ENCODE assay signal across 8 cellular contexts in genomic region chr10:80541144-80541750, GRCh38. TPM values are rescaled to one million over a fixed set of nuclear protein-coding genes. Genes with fewer than 3 reads are reported as not detected.
DNase-seq lines count a peak whose midpoint lies in the region; ATAC-seq, FAIRE-seq and TF ChIP-seq lines count a peak whose summit lies in the region.

No MANE protein-coding gene starts in this region.

- no peak for DNase-seq in activated naive CD4-positive, alpha-beta T cell (lab: John Stamatoyannopoulos, UW)
- no peak for DNase-seq in bronchial epithelial cell (ENCODE audit: low read depth)
- DNase-seq in Peyer's patch: no peak
- no peak for DNase-seq in CD4-positive, alpha-beta T cell
- DNase-seq in CD8-positive, alpha-beta memory T cell: no peak

- no peaks in the 10 kb centered on the region for H3K36me3 Mint-ChIP-seq in activated naive CD4-positive, alpha-beta T cell treated with anti-CD3 and anti-CD28 coated beads, Interleukin-2, amount 50 U/mL, for 24 hours
- no peaks in the 10 kb centered on the region for H3K36me3 Mint-ChIP-seq in CD4-positive, alpha-beta T cell (ENCODE audit: low read depth)
- H3K36me3 Mint-ChIP-seq in CD8-positive, alpha-beta memory T cell: peaks cover 0 to 4% (median 0%) of the 10 kb centered on the region in 3 donors

- TF ChIP-seq POLR2A in Peyer's patch (IDR thresholded peaks at IDR 0.05): no peak

- H3K27me3 ChIP-seq in bronchial epithelial cell (ENCODE audit: control insufficient read depth, insufficient read depth, low read length) (no peaks in the 10 kb centered on the region), subcutaneous abdominal adipose tissue (ENCODE audit: control insufficient read depth in 5 of 5, insufficient read depth in 4 of 5, low read length in 5 of 5) (peaks cover 0 to 3% (median 0%) of the 10 kb centered on the region in 5 donors), Peyer's patch (no peaks in the 10 kb centered on the region)
- no peaks in the 10 kb centered on the region for H3K27me3 ChIP-seq in CD4-positive, alpha-beta T cell (ENCODE audit: control insufficient read depth, insufficient read depth, low read length)
- no peaks in the 10 kb centered on the region for H3K27me3 ChIP-seq in CD8-positive, alpha-beta memory T cell (ENCODE audit: insufficient read depth, low read length, poor library complexity, severe bottlenecking)

- ATAC-seq in HG03060 (IDR thresholded peaks at IDR 0.05; ENCODE audit: low read depth, unreplicated experiment): peak; percentile 33
- no peak for ATAC-seq in CD4-positive, alpha-beta T cell (ENCODE audit: poor library complexity)

- POLR2A ChIA-PET in CD4-positive, alpha-beta T cell (lab: Charles Lee): no interaction called here
- POLR2A ChIA-PET in CD8-positive, alpha-beta memory T cell (lab: Charles Lee): no interaction called here

- H3K9me3 Mint-ChIP-seq in activated naive CD4-positive, alpha-beta T cell treated with anti-CD3 and anti-CD28 coated beads, Interleukin-2, amount 50 U/mL, for 24 hours: no peaks in the 10 kb centered on the region
- no peaks in the 10 kb centered on the region for H3K9me3 Mint-ChIP-seq in CD4-positive, alpha-beta T cell
- H3K9me3 Mint-ChIP-seq in CD8-positive, alpha-beta memory T cell: no peaks in the 10 kb centered on the region

- H3K4me1 ChIP-seq in subcutaneous abdominal adipose tissue (ENCODE audit: control insufficient read depth in 5 of 5, insufficient read depth in 5 of 5, low read length in 5 of 5): peaks cover 0 to 45% (median 14%) of the 10 kb centered on the region in 5 donors
- H3K4me1 ChIP-seq in Peyer's patch: peaks cover 0 to 7% (median 0%) of the 10 kb centered on the region in 4 donors
- peaks cover 6% of the 10 kb centered on the region for H3K4me1 ChIP-seq in CD8-positive, alpha-beta memory T cell (ENCODE audit: insufficient read depth, low read length)

- intact Hi-C loops in CD4-positive, alpha-beta T cell (cut with DNase I, micrococcal nuclease): no loop called here

- FAIRE-seq in bronchial epithelial cell (lab: Jason Lieb, UNC): no peak

- CTCF ChIA-PET in CD4-positive, alpha-beta T cell (lab: Charles Lee): no interaction called here
- CTCF ChIA-PET in CD8-positive, alpha-beta memory T cell (lab: Charles Lee): no interaction called here

- peaks cover 5% of the 10 kb centered on the region for H3K4me1 Mint-ChIP-seq in activated naive CD4-positive, alpha-beta T cell treated with anti-CD3 and anti-CD28 coated beads, Interleukin-2, amount 50 U/mL, for 24 hours
- no peaks in the 10 kb centered on the region for H3K4me1 Mint-ChIP-seq in CD4-positive, alpha-beta T cell (ENCODE audit: low read depth)
- peaks cover 7 to 17% (median 13%) of the 10 kb centered on the region in 3 donors for H3K4me1 Mint-ChIP-seq in CD8-positive, alpha-beta memory T cell

- H3K27ac ChIP-seq in subcutaneous abdominal adipose tissue (ENCODE audit: low read depth, low read length) (peak overlapping the region; percentile 61), Peyer's patch (no peak overlapping the region)
- H3K27ac ChIP-seq in CD4-positive, alpha-beta T cell (ENCODE audit: low read depth, low read length): no peak overlapping the region
- no peak overlapping the region for H3K27ac ChIP-seq in CD8-positive, alpha-beta memory T cell (ENCODE audit: low read depth, low read length)

- H3K36me3 ChIP-seq in bronchial epithelial cell (ENCODE audit: control insufficient read depth, insufficient read depth, low read length) (no peaks in the 10 kb centered on the region), subcutaneous abdominal adipose tissue (ENCODE audit: control insufficient read depth in 5 of 5, insufficient read depth in 5 of 5, low read length in 5 of 5) (no peaks in the 10 kb centered on the region), Peyer's patch (no peaks in the 10 kb centered on the region)
- no peaks in the 10 kb centered on the region for H3K36me3 ChIP-seq in CD8-positive, alpha-beta memory T cell (ENCODE audit: insufficient read depth, low read length)

- H3K9me3 ChIP-seq in subcutaneous abdominal adipose tissue (ENCODE audit: control insufficient read depth in 5 of 5, low read length in 5 of 5) (no peaks in the 10 kb centered on the region), Peyer's patch (no peaks in the 10 kb centered on the region)
- no peaks in the 10 kb centered on the region for H3K9me3 ChIP-seq in CD4-positive, alpha-beta T cell (ENCODE audit: control insufficient read depth, low read length)
- H3K9me3 ChIP-seq in CD8-positive, alpha-beta memory T cell (ENCODE audit: low read length): no peaks in the 10 kb centered on the region

- no peak overlapping the region for H3K4me3 Mint-ChIP-seq in activated naive CD4-positive, alpha-beta T cell treated with anti-CD3 and anti-CD28 coated beads, Interleukin-2, amount 50 U/mL, for 24 hours
- H3K4me3 Mint-ChIP-seq in CD4-positive, alpha-beta T cell: no peak overlapping the region
- peak overlapping the region in 1 of 7 donors; percentile 13 for H3K4me3 Mint-ChIP-seq in CD8-positive, alpha-beta memory T cell

- TF ChIP-seq CTCF in bronchial epithelial cell (IDR thresholded peaks at IDR 0.05; ENCODE audit: insufficient read depth, low read length, severe bottlenecking) (no peak), Peyer's patch (IDR thresholded peaks at IDR 0.05) (no peak)
- no peak for TF ChIP-seq CTCF in CD4-positive, alpha-beta T cell (IDR thresholded peaks at IDR 0.05)

- H3K27ac Mint-ChIP-seq in activated naive CD4-positive, alpha-beta T cell treated with anti-CD3 and anti-CD28 coated beads, Interleukin-2, amount 50 U/mL, for 24 hours: peak overlapping the region; percentile 56
- no peak overlapping the region for H3K27ac Mint-ChIP-seq in CD4-positive, alpha-beta T cell
- peak overlapping the region in 3 of 8 donors; percentile 4 to 68 (median 50) for H3K27ac Mint-ChIP-seq in CD8-positive, alpha-beta memory T cell

- H3K9ac ChIP-seq in subcutaneous abdominal adipose tissue (ENCODE audit: low read length in 5 of 5): peak overlapping the region in 1 of 5 donors; percentile 62

- peak overlapping the region; percentile 13 for H3K4me3 ChIP-seq in bronchial epithelial cell (ENCODE audit: low read depth, low read length)
- no peak overlapping the region for H3K4me3 ChIP-seq in subcutaneous abdominal adipose tissue (ENCODE audit: low read depth in 1 of 5, low read length in 5 of 5)
- peak overlapping the region in 1 of 4 donors; percentile 10 for H3K4me3 ChIP-seq in Peyer's patch
- no peak overlapping the region for H3K4me3 ChIP-seq in CD8-positive, alpha-beta memory T cell (ENCODE audit: low read length)

- H3K27me3 Mint-ChIP-seq in activated naive CD4-positive, alpha-beta T cell treated with anti-CD3 and anti-CD28 coated beads, Interleukin-2, amount 50 U/mL, for 24 hours: no peaks in the 10 kb centered on the region
- H3K27me3 Mint-ChIP-seq in CD4-positive, alpha-beta T cell: no peaks in the 10 kb centered on the region
- peaks cover 0 to 4% of the 10 kb centered on the region in 2 donors for H3K27me3 Mint-ChIP-seq in CD8-positive, alpha-beta memory T cell

RNA-seq across cellular contexts. Expression of gene SH2D4B, which starts 3.5 kb away (rescaled TPM):
- under 0.01 TPM in 2 replicates for total RNA-seq in bronchial epithelial cell
- not detected for total RNA-seq in Peyer's patch
- under 1 TPM; 0.16 to 0.31 TPM for total RNA-seq in CD4-positive, alpha-beta T cell
- total RNA-seq in CD8-positive, alpha-beta memory T cell: under 1 TPM; 0.11 to 0.13 TPM
- not detected for polyA plus RNA-seq in CD8-positive, alpha-beta memory T cell
